Comparison of ENCODE assay signal across 17 cellular contexts in the genomic region with DNA sequence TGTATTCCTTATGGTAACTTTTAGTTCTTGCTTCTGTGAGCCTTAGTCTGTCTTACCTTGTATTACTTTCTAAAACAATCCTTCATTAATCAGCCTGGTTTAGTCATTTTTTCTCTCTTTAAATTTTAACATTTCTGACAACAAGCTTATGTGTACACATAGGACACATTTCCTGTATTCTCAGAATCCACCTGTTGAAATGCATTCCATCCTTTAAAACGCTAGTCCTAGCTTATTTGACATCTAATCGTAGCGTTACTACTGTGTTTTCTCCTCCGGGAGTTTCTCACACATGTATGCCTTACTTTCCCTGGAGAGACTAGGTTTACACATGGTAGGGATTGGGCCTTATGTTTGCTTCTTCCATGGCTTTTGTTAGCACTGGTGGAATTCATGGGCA. TPM values are rescaled to one million over a fixed set of nuclear protein-coding genes. Genes with fewer than 3 reads are reported as not detected.
DNase-seq lines count a peak whose midpoint lies in the region; ATAC-seq, FAIRE-seq and TF ChIP-seq lines count a peak whose summit lies in the region.
"Had no signal": no experiment of that assay in that cellular context is flagged by ENCODE, and none has a peak within 500 bp of the region (broad histone marks: within the 10 kb centered on the region; RNA-seq: fewer than 3 reads in every experiment).

No MANE protein-coding gene starts in this region.

- intact Hi-C loops in K562 (cut with micrococcal nuclease) (no loop called here), posterior cingulate gyrus (cut with DNase I) (loop anchor here (5.0 to 10.0 kb wide), 2 partner anchors 150 to 563 kb away; partner anchors contain the start of gene AMACR)

- no peak overlapping the region; the same call in 1 of the 2 replicates for H3K27ac Mint-ChIP-seq in HFFc6
- peak overlapping the region; percentile 57 for H3K27ac Mint-ChIP-seq in nephron progenitor cell

- no peak overlapping the region for H2AFZ ChIP-seq in SK-N-SH (ENCODE audit: low read depth)
- H2AFZ ChIP-seq in K562 (ENCODE audit: low read depth, low read length): no peak overlapping the region

- POLR2A ChIA-PET in SK-N-SH (lab: Yijun Ruan, JAX): no interaction called here
- POLR2A ChIA-PET in K562 (lab: Yijun Ruan, JAX): interaction anchor here (0.6 to 1.5 kb wide), 2 partner anchors 8 to 13 kb away, joined by 3 to 6 read pairs; no protein-coding TSS in a partner anchor

- H3K9ac ChIP-seq in SK-N-SH (no peak overlapping the region), K562 (ENCODE audit: insufficient read depth in 1 of 2, low read depth in 2 of 2, low read length in 2 of 2) (0 out of 4 replicates have a peak overlapping the region, but pooled peaks of 1 of the 2 experiments have one; percentile 23)

- H3K79me2 ChIP-seq in SK-N-SH (ENCODE audit: insufficient read depth) (peaks cover 90% of the 10 kb centered on the region), K562 (ENCODE audit: control insufficient read depth, insufficient read depth, low read length) (peaks cover 93% of the 10 kb centered on the region)

- DNase-seq in SK-N-SH (no peak), HFFc6 (no peak), K562 (ENCODE audit: extremely low read depth in 1 of 4, low spot score in 3 of 4) (no peak), nephron progenitor cell (no peak), activated gamma-delta T cell treated with Interleukin-2 at 50 U/mL for 16 hours (no peak), posterior cingulate gyrus (no peak), ecto neural progenitor cell (ENCODE audit: low spot score) (no peak)
- DNase-seq: caudate nucleus; CD4-positive, CD25-positive, alpha-beta regulatory T cell; midbrain; NCI-H1694; ovary had no signal

- no peak for TF ChIP-seq RAD21 in SK-N-SH (IDR thresholded peaks at IDR 0.05; ENCODE audit: low read length)
- TF ChIP-seq RAD21 in K562 (CRISPR knock-in tag; conservative IDR thresholded peaks at IDR 0.05 in 1 of 2, IDR thresholded peaks at IDR 0.05 in 1 of 2): no peak

- BruUV-seq in K562 (replicated peaks; lab: Mats Ljungman, UMichigan): no TSS peak

- H3K36me3 ChIP-seq in SK-N-SH (replicated peaks in 1 of 2; ENCODE audit: control insufficient read depth in 1 of 2, insufficient read depth in 2 of 2, low read length in 1 of 2): peaks cover 47 to 55% of the 10 kb centered on the region in 2 experiments
- peaks cover 63% of the 10 kb centered on the region for H3K36me3 ChIP-seq in K562 (ENCODE audit: control insufficient read depth, insufficient read depth, low read length)
- H3K36me3 ChIP-seq: ovary had no signal

- 84% methylated on average over 4 of the region's 4 CpGs for WGBS in SK-N-SH (ENCODE audit: low lambda C conversion rate)
- 80% methylated on average over 4 of the region's 4 CpGs for WGBS in K562 (ENCODE audit: insufficient coverage, low coverage, missing lambda C conversion rate)

- H3K4me1 Mint-ChIP-seq in HFFc6 (ENCODE audit: low read depth) (peaks cover 44% of the 10 kb centered on the region), nephron progenitor cell (peaks cover 20% of the 10 kb centered on the region)

- in situ Hi-C loops in K562 (cut with MboI): loop anchor here (25.0 kb wide), 1 partner anchor 1018 kb away; no protein-coding TSS in a partner anchor

- FAIRE-seq in K562 (lab: Jason Lieb, UNC): no peak
- FAIRE-seq: frontal cortex, islet of Langerhans had no signal

- peaks cover 35% of the 10 kb centered on the region for H3F3A ChIP-seq in SK-N-SH (replicated peaks; ENCODE audit: insufficient read depth)

- H3K9me3 ChIP-seq in SK-N-SH: no peaks in the 10 kb centered on the region
- no peaks in the 10 kb centered on the region for H3K9me3 ChIP-seq in K562 (replicated peaks; ENCODE audit: control insufficient read depth, insufficient read depth, low read depth, low read length)
- H3K9me3 ChIP-seq: ovary had no signal

- CTCF ChIA-PET in SK-N-SH (lab: Yijun Ruan, JAX) (no interaction called here), K562 (lab: Yijun Ruan, JAX; ENCODE audit: low intra/inter-chr PET ratio) (no interaction called here)

- ATAC-seq in SK-N-SH treated with all-trans-retinoic acid at 6 μM for 48 hours (no peak), K562 (no peak)
- ATAC-seq: activated naive CD4-positive, alpha-beta T cell treated with anti-CD3 and anti-CD28 coated beads, Interleukin-2, amount 50 U/mL, for 72 hours had no signal

- no peak for TF ChIP-seq POLR2A in K562 (conservative IDR thresholded peaks at IDR 0.05)

- peak overlapping the region; percentile 23 for H3K4me3 Mint-ChIP-seq in HFFc6
- no peak overlapping the region for H3K4me3 Mint-ChIP-seq in nephron progenitor cell

- H3K9me3 Mint-ChIP-seq in HFFc6 (no peaks in the 10 kb centered on the region), nephron progenitor cell (no peaks in the 10 kb centered on the region)
- H3K9me3 Mint-ChIP-seq: activated naive CD4-positive, alpha-beta T cell treated with anti-CD3 and anti-CD28 coated beads, Interleukin-2, amount 50 U/mL, for 72 hours; CD4-positive, CD25-positive, alpha-beta regulatory T cell had no signal

- H3K4me1 ChIP-seq in SK-N-SH (ENCODE audit: control insufficient read depth in 1 of 2, insufficient read depth in 2 of 2, low read depth in 1 of 2, low read length in 1 of 2) (peaks cover 5 to 8% of the 10 kb centered on the region in 2 experiments; a peak in 3 of 4 replicates), K562 (replicated peaks in 1 of 2; ENCODE audit: control insufficient read depth in 2 of 2, insufficient read depth in 2 of 2, low read length in 2 of 2) (peaks cover 6 to 14% of the 10 kb centered on the region in 2 experiments; a peak in 3 of 5 replicates)

- H3K27me3 Mint-ChIP-seq in HFFc6 (ENCODE audit: insufficient read depth) (no peaks in the 10 kb centered on the region), nephron progenitor cell (ENCODE audit: low read depth, poor library complexity) (no peaks in the 10 kb centered on the region)
- H3K27me3 Mint-ChIP-seq: CD4-positive, CD25-positive, alpha-beta regulatory T cell had no signal

- peaks cover 30% of the 10 kb centered on the region for H3K36me3 Mint-ChIP-seq in HFFc6 (ENCODE audit: low read depth)
- H3K36me3 Mint-ChIP-seq in nephron progenitor cell (ENCODE audit: low read depth): peaks cover 60% of the 10 kb centered on the region

- TF ChIP-seq CTCF in SK-N-SH (IDR thresholded peaks at IDR 0.05) (no peak), HFFc6 (IDR thresholded peaks at IDR 0.05) (no peak), K562 (IDR thresholded peaks at IDR 0.05 in 2 of 3, conservative IDR thresholded peaks at IDR 0.05 in 1 of 3; ENCODE audit: insufficient read depth in 2 of 3, low read depth in 1 of 3, low read length in 3 of 3) (no peak), nephron progenitor cell (IDR thresholded peaks at IDR 0.05) (no peak)

- H3K4me3 ChIP-seq in SK-N-SH (ENCODE audit: low read depth in 2 of 2, low read length in 1 of 2): no peak overlapping the region
- no peak overlapping the region for H3K4me3 ChIP-seq in K562
- H3K4me3 ChIP-seq: ovary had no signal

- H3K4me2 ChIP-seq in SK-N-SH (peak overlapping the region; percentile 33; the same call in 1 of the 2 replicates), K562 (ENCODE audit: insufficient read depth, low read length) (no peak overlapping the region)

- no peaks in the 10 kb centered on the region for H3K9me2 ChIP-seq in SK-N-SH

- no peak for TF ChIP-seq EP300 in SK-N-SH (IDR thresholded peaks at IDR 0.05; ENCODE audit: borderline replicate concordance in 1 of 2, low read depth in 1 of 2, low read length in 1 of 2)
- no peak for TF ChIP-seq EP300 in K562 (IDR thresholded peaks at IDR 0.05; ENCODE audit: low read length)

- H4K20me1 ChIP-seq in SK-N-SH (ENCODE audit: insufficient read depth) (peaks cover 76% of the 10 kb centered on the region), K562 (replicated peaks; ENCODE audit: control insufficient read depth, insufficient read depth, low read length) (peaks cover 30% of the 10 kb centered on the region)

- H3K9me1 ChIP-seq in K562 (ENCODE audit: control insufficient read depth, insufficient read depth, low read length): peaks cover 5% of the 10 kb centered on the region

- H3K27ac ChIP-seq in SK-N-SH (ENCODE audit: low read depth in 2 of 2, low read length in 1 of 2) (no peak overlapping the region), K562 (ENCODE audit: extremely low read depth, low read depth, low read length) (peak overlapping the region; percentile 11; the same call in 2 of the 3 replicates)
- H3K27ac ChIP-seq: 22Rv1, ovary had no signal

- no peaks in the 10 kb centered on the region for H3K27me3 ChIP-seq in SK-N-SH (ENCODE audit: insufficient read depth)
- H3K27me3 ChIP-seq in K562 (ENCODE audit: control insufficient read depth in 2 of 2, insufficient read depth in 2 of 2, low read length in 2 of 2): no peaks in the 10 kb centered on the region
- H3K27me3 ChIP-seq: ovary had no signal

TF ChIP-seq in SK-N-SH, 30 proteins besides CTCF, POLR2A, EP300 and RAD21 (continues in another document):
- TF ChIP-seq GATA2 (CRISPR knock-in tag; IDR thresholded peaks at IDR 0.05): no peak

TF ChIP-seq in SK-N-SH treated with all-trans-retinoic acid at 6 μM for 48 hours, 23 proteins besides CTCF, POLR2A, EP300 and RAD21 (continues in another document):
- TF ChIP-seq ZFP30 (CRISPR knock-in tag; IDR thresholded peaks at IDR 0.05) (no peak), RARB (CRISPR knock-in tag; IDR thresholded peaks at IDR 0.05) (no peak)

TF ChIP-seq in K562, 482 proteins besides CTCF, POLR2A, EP300 and RAD21 (continues in another document):
- no peak for TF ChIP-seq ZBTB17 (CRISPR knock-in tag; IDR thresholded peaks at IDR 0.05)

RNA-seq across cellular contexts. Expression of gene TARS1, which starts 3.8 kb away (rescaled TPM):
- 58.4 and 74.1 TPM in 2 replicates for polyA plus RNA-seq in SK-N-SH (2012; rRNA removed)
- polyA plus RNA-seq in SK-N-SH (2012; cell fraction: cytosol; rRNA removed): 79.7 and 97.9 TPM in 2 replicates
- polyA plus RNA-seq in SK-N-SH (2012; cell fraction: nucleus; rRNA removed): 40.2 and 75.3 TPM in 2 replicates
- total RNA-seq in HFFc6 (2021; fragmentation: NEBNext Ultra II Directional; extraction: Animal tissue kit (Norgen Biotek cat#: 25700)): 100 to 1,000 TPM; 163 to 199 (median 179) TPM
- total RNA-seq in K562 (2011; cell fraction: chromatin; rRNA removed; ENCODE audit: low replicate concordance): 103 and 264 TPM in 2 replicates
- 71.0 and 79.4 TPM in 2 replicates for total RNA-seq in K562 (2011; cell fraction: nucleolus; rRNA removed)
- 118 and 145 TPM in 2 replicates for total RNA-seq in K562 (2011; cell fraction: nucleoplasm; rRNA removed)
- 313 and 459 TPM in 2 replicates for total RNA-seq in K562 (2014; rRNA removed)
- 518 and 562 TPM in 2 replicates for total RNA-seq in K562 (2014; rRNA removed; fragmentation: Illumina TruSeq; extraction: Trizol)
- total RNA-seq in K562 (2015; rRNA removed; fragmentation: Illumina TruSeq; extraction: Trizol): 396 and 450 TPM in 2 replicates
- 328 and 333 TPM in 2 replicates for total RNA-seq in K562 (2021)
- 219 and 292 TPM in 2 replicates for polyA plus RNA-seq in K562 (2011; rRNA removed)
- polyA plus RNA-seq in K562 (2011; cell fraction: cytosol; rRNA removed): 64.6 and 107 TPM in 2 replicates
- 76.5 and 142 TPM in 2 replicates for polyA plus RNA-seq in K562 (2011; cell fraction: nucleus; rRNA removed)
- polyA plus RNA-seq in K562 (2012): 257 and 341 TPM in 2 replicates
- polyA plus RNA-seq in K562 (2014; fragmentation: Illumina TruSeq; extraction: Trizol): 369 and 439 TPM in 2 replicates
- polyA plus RNA-seq in K562 (2014; fragmentation: Nextera tagmentation; extraction: Ambion mirVana): 100 to 1,000 TPM; 263 to 497 TPM
- polyA plus RNA-seq in K562 (2014; rRNA removed): 352 and 378 TPM in 2 replicates
- polyA minus RNA-seq in K562 (2011; rRNA and poly(A)+ RNA removed): 320 and 372 TPM in 2 replicates
- polyA minus RNA-seq in K562 (2011; cell fraction: cytosol; rRNA and poly(A)+ RNA removed): 125 and 132 TPM in 2 replicates
- polyA minus RNA-seq in K562 (2011; cell fraction: nucleus; rRNA and poly(A)+ RNA removed): 48.9 and 142 TPM in 2 replicates
